2 cellular contexts compared by ENCODE assay signal in the genomic region with DNA sequence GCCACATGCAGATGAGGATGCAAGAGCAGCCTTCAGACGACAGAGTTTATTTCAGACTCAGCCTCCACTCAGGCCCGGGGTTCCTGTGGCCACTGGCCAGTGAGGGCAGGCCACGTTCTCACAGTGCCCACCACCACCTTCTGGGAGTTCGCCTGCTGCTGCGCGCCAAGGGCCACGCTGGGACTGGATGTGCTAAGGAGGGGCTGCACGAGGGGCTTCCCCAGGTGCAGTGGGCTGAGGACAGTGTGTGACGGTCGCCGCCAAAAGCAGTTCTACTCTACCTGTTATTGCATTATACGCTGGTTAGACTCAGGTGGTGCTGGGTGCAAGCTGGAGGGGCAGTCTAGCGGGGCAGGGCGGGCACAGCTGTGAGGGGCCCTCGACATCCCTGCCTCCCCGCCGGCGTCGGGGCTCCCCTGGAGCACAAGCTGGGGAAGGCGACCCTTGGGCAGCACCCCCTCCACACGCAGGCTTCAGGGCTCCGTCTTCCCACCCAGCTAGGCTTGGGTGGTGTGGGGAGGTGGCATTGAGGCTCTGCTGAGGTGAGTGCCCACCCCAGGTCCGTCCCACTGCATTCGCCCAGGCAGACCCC.
TF ChIP-seq lines count a peak whose summit lies in the region.

No MANE protein-coding gene starts in this region.

TF ChIP-seq in IMR-90, 13 proteins besides CTCF, POLR2A, EP300 and RAD21:
- TF ChIP-seq MXI1 (IDR thresholded peaks at IDR 0.05; ENCODE audit: borderline replicate concordance, low read depth, low read length) (no peak), USF2 (IDR thresholded peaks at IDR 0.05; ENCODE audit: low read depth, low read length) (no peak), RCOR1 (IDR thresholded peaks at IDR 0.05; ENCODE audit: insufficient replicate concordance, low read length) (no peak), SMC3 (IDR thresholded peaks at IDR 0.05; ENCODE audit: low read depth, low read length) (no peak), CHD1 (IDR thresholded peaks at IDR 0.05; ENCODE audit: low read depth, low read length) (no peak), CEBPB (IDR thresholded peaks at IDR 0.05; ENCODE audit: low read depth, low read length) (no peak), BHLHE40 (IDR thresholded peaks at IDR 0.05; ENCODE audit: low read depth, low read length) (no peak)

TF ChIP-seq in K562, 482 proteins besides CTCF, POLR2A, EP300 and RAD21:
- TF ChIP-seq POLR2G (IDR thresholded peaks at IDR 0.05; ENCODE audit: low read depth, low read length) (peak; percentile 66), ZNF76 (CRISPR knock-in tag; IDR thresholded peaks at IDR 0.05; ENCODE audit: borderline replicate concordance) (no peak)
